In the genomic region with DNA sequence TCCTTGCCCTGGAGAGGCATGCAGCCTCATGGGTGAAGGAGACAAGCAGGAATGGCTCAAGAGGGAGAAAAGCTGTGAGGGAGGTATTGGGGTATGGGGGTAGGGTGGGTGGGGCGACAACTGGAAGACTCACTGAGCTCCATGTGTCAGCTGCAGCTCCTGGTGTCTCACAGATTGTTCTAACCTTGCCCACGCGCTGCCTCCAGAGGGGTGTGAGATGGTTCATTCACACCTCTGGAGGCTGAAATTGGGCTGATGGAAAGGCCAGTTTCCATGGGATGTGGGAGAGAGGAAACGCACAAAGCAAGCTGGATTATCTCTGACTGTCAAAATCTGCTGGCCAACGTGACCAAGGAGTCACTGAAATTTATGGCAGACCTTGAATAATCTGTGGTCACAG, we compare ENCODE assay signal across 5 cellular contexts.
"Had no signal": no experiment of that assay in that cellular context is flagged by ENCODE, and none has a peak within 500 bp of the region (broad histone marks: within the 10 kb centered on the region; RNA-seq: fewer than 3 reads in every experiment).

No MANE protein-coding gene starts in this region.

- H2AFZ ChIP-seq: GM23338 had no signal

- H3K4me2 ChIP-seq: GM23338 had no signal

- H3K4me3 Mint-ChIP-seq: GM23338, H9 had no signal

- DNase-seq: H9, HCEC 1CT, IMR-90 had no signal

- H3K4me3 ChIP-seq: GM23338, K562 had no signal

- H3K27ac Mint-ChIP-seq: GM23338, H9 had no signal

- H3K9me3 Mint-ChIP-seq: GM23338, H9 had no signal
